ENCODE assay signal across 26 cellular contexts in the genomic region with DNA sequence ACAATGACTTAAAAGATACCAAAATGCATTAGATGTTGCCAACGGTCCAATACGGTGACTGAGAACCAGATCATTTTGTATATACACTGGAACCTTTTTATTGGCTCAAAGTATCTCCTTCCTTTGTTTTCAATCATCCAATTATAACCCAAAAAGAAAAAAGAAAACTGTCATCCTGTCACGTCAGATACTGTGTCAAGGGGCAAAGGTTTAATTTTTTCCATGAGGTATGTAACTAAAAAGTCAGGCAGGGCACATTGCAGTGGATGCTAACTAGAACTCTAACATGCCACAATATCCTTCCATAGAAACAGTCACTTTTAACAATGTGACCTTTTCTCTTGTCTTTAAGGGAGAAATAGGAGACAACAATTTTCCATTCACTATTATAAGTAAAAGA.
"Had no signal": no experiment of that assay in that cellular context is flagged by ENCODE, and none has a peak within 500 bp of the region (broad histone marks: within the 10 kb centered on the region; RNA-seq: fewer than 3 reads in every experiment).

No MANE protein-coding gene starts in this region.

- H3K9me3 Mint-ChIP-seq: activated T-cell treated with anti-CD3 and anti-CD28 coated beads, Interleukin-2, amount 50 U/mL, for 4 hours; central memory CD8-positive, alpha-beta T cell had no signal

- H3K27ac Mint-ChIP-seq: activated CD8-positive, alpha-beta T cell treated with anti-CD3 and anti-CD28 coated beads for 36 hours; activated naive CD4-positive, alpha-beta T cell treated with anti-CD3 and anti-CD28 coated beads for 36 hours; activated naive CD4-positive, alpha-beta T cell treated with anti-CD3 and anti-CD28 coated beads, Interleukin-2, amount 50 U/mL, for 24 hours; activated naive CD8-positive, alpha-beta T cell treated with anti-CD3 and anti-CD28 coated beads, Interleukin-2, amount 10 ng/mL, durations not matched to agents 7 days and 5 days; activated T-helper 17 cell treated with anti-CD3 and anti-CD28 coated beads, Interleukin-2, amount 50 U/mL, for 72 hours; effector memory CD8-positive, alpha-beta T cell had no signal

- H3K27ac ChIP-seq: brain microvascular endothelial cell, epithelial cell of prostate, esophagus squamous epithelium, gastroesophageal sphincter, heart right ventricle had no signal

- H3K4me3 Mint-ChIP-seq: activated CD8-positive, alpha-beta T cell treated with anti-CD3 and anti-CD28 coated beads for 36 hours; activated naive CD4-positive, alpha-beta T cell treated with anti-CD3 and anti-CD28 coated beads for 36 hours; activated naive CD4-positive, alpha-beta T cell treated with anti-CD3 and anti-CD28 coated beads, Interleukin-2, amount 50 U/mL, for 24 hours; activated naive CD8-positive, alpha-beta T cell treated with anti-CD3 and anti-CD28 coated beads, Interleukin-2, amount 10 ng/mL, durations not matched to agents 7 days and 5 days; activated T-cell treated with anti-CD3 and anti-CD28 coated beads, Interleukin-2, amount 50 U/mL, for 4 hours; activated T-helper 17 cell treated with anti-CD3 and anti-CD28 coated beads, Interleukin-2, amount 50 U/mL, for 72 hours; central memory CD8-positive, alpha-beta T cell; effector memory CD8-positive, alpha-beta T cell had no signal

- H3K4me3 ChIP-seq: esophagus squamous epithelium, gastroesophageal sphincter, heart right ventricle had no signal

- DNase-seq: activated CD4-positive, alpha-beta T cell treated with anti-CD3 and anti-CD28 coated beads for 1 hour; activated CD4-positive, alpha-beta T cell treated with anti-CD3 and anti-CD28 coated beads for 48 hours; activated CD4-positive, alpha-beta T cell treated with anti-CD3 and anti-CD28 coated beads, Interleukin-2, amount 50 U/mL, for 1 hour; activated CD4-positive, alpha-beta T cell treated with anti-CD3 and anti-CD28 coated beads, Interleukin-2, amount 50 U/mL, for 48 hours; activated CD8-positive, alpha-beta memory T cell treated with anti-CD3 and anti-CD28 coated beads for 24 hours; activated CD8-positive, alpha-beta T cell treated with anti-CD3 and anti-CD28 coated beads for 36 hours; activated effector memory CD4-positive, alpha-beta T cell treated with Interleukin-2 at 50 U/mL for 16 hours; activated naive CD4-positive, alpha-beta T cell treated with anti-CD3 and anti-CD28 coated beads for 36 hours; activated naive CD8-positive, alpha-beta T cell treated with anti-CD3 and anti-CD28 coated beads, Interleukin-2, amount 10 ng/mL, durations not matched to agents 7 days and 5 days; activated T-cell treated with anti-CD3 and anti-CD28 coated beads, Interleukin-2, amount 50 U/mL, for 4 hours; amniotic stem cell; anterior cingulate cortex; brain microvascular endothelial cell; cortex of kidney; dermis blood vessel endothelial cell; effector CD4-positive, alpha-beta T cell; effector memory CD8-positive, alpha-beta T cell; esophagus squamous epithelium; foreskin melanocyte; heart right ventricle; T-helper 2 cell had no signal

- H3K36me3 ChIP-seq: brain microvascular endothelial cell, gastroesophageal sphincter, heart right ventricle had no signal

- H3K4me1 Mint-ChIP-seq: activated naive CD4-positive, alpha-beta T cell treated with anti-CD3 and anti-CD28 coated beads, Interleukin-2, amount 50 U/mL, for 24 hours; activated T-helper 17 cell treated with anti-CD3 and anti-CD28 coated beads, Interleukin-2, amount 50 U/mL, for 72 hours; central memory CD8-positive, alpha-beta T cell had no signal

- H3K27me3 Mint-ChIP-seq: activated naive CD8-positive, alpha-beta T cell treated with anti-CD3 and anti-CD28 coated beads, Interleukin-2, amount 10 ng/mL, durations not matched to agents 7 days and 5 days had no signal

- H3K27me3 ChIP-seq: brain microvascular endothelial cell, esophagus squamous epithelium, heart right ventricle had no signal

- H3K9me3 ChIP-seq: esophagus squamous epithelium, gastroesophageal sphincter, heart right ventricle had no signal

- H3K4me1 ChIP-seq: gastroesophageal sphincter had no signal

- H3K36me3 Mint-ChIP-seq: activated naive CD4-positive, alpha-beta T cell treated with anti-CD3 and anti-CD28 coated beads, Interleukin-2, amount 50 U/mL, for 24 hours; activated naive CD8-positive, alpha-beta T cell treated with anti-CD3 and anti-CD28 coated beads, Interleukin-2, amount 10 ng/mL, durations not matched to agents 7 days and 5 days had no signal

- ATAC-seq: activated CD8-positive, alpha-beta T cell treated with anti-CD3 and anti-CD28 coated beads for 36 hours; activated T-cell treated with anti-CD3 and anti-CD28 coated beads, Interleukin-2, amount 50 U/mL, for 4 hours; activated T-helper 17 cell treated with anti-CD3 and anti-CD28 coated beads, Interleukin-2, amount 50 U/mL, for 72 hours; effector memory CD8-positive, alpha-beta T cell; gastroesophageal sphincter; heart right ventricle had no signal
